ENCODE assay signal across 28 cellular contexts in genomic region chr13:36456577-36456976, GRCh38. TPM values are rescaled to one million over a fixed set of nuclear protein-coding genes. Genes with fewer than 3 reads are reported as not detected.
"Had no signal": no experiment of that assay in that cellular context is flagged by ENCODE, and none has a peak within 500 bp of the region (broad histone marks: within the 10 kb centered on the region; RNA-seq: fewer than 3 reads in every experiment).

No MANE protein-coding gene starts in this region.

- H3K4me3 Mint-ChIP-seq: activated naive CD4-positive, alpha-beta T cell treated with anti-CD3 and anti-CD28 coated beads for 36 hours; activated naive CD8-positive, alpha-beta T cell treated with anti-CD3 and anti-CD28 coated beads for 36 hours; activated T-helper 1 cell treated with anti-CD3 and anti-CD28 coated beads, Interleukin-12 subunit alpha, Interleukin-12 subunit beta, Interleukin-2, Interleukin-4 antibody, amounts not matched to agents 30 ng/mL and 10 ng/mL and 1 ng/mL, durations not matched to agents 14 hours and 24 hours and 36 hours; effector memory CD8-positive, alpha-beta T cell; memory B cell; naive thymus-derived CD4-positive, alpha-beta T cell; T-helper 2 cell treated with Interferon-gamma antibody and Interleukin-4, amounts not matched to agents 5 μg/mL and 100 μg/mL, for 36 hours had no signal

- H3K9me3 Mint-ChIP-seq: activated naive CD4-positive, alpha-beta T cell treated with anti-CD3 and anti-CD28 coated beads for 36 hours; activated naive CD8-positive, alpha-beta T cell treated with anti-CD3 and anti-CD28 coated beads for 36 hours; activated T-helper 1 cell treated with anti-CD3 and anti-CD28 coated beads, Interleukin-12 subunit alpha, Interleukin-12 subunit beta, Interleukin-2, Interleukin-4 antibody, amounts not matched to agents 30 ng/mL and 10 ng/mL and 1 ng/mL, durations not matched to agents 14 hours and 24 hours and 36 hours; effector memory CD8-positive, alpha-beta T cell; memory B cell; naive thymus-derived CD4-positive, alpha-beta T cell; T-helper 2 cell treated with Interferon-gamma antibody and Interleukin-4, amounts not matched to agents 5 μg/mL and 100 μg/mL, for 36 hours had no signal

- H3K27ac Mint-ChIP-seq: activated naive CD4-positive, alpha-beta T cell treated with anti-CD3 and anti-CD28 coated beads for 36 hours; activated naive CD8-positive, alpha-beta T cell treated with anti-CD3 and anti-CD28 coated beads for 36 hours; activated T-helper 1 cell treated with anti-CD3 and anti-CD28 coated beads, Interleukin-12 subunit alpha, Interleukin-12 subunit beta, Interleukin-2, Interleukin-4 antibody, amounts not matched to agents 30 ng/mL and 10 ng/mL and 1 ng/mL, durations not matched to agents 14 hours and 24 hours and 36 hours; effector memory CD8-positive, alpha-beta T cell; memory B cell; naive thymus-derived CD4-positive, alpha-beta T cell; T-helper 2 cell treated with Interferon-gamma antibody and Interleukin-4, amounts not matched to agents 5 μg/mL and 100 μg/mL, for 36 hours had no signal

- ATAC-seq: body of pancreas; effector memory CD8-positive, alpha-beta T cell; foreskin keratinocyte; heart left ventricle; naive thymus-derived CD4-positive, alpha-beta T cell; right cardiac atrium; upper lobe of right lung had no signal

- H3K4me1 ChIP-seq: adrenal gland, body of pancreas, foreskin keratinocyte, heart left ventricle, spleen, suprapubic skin, tibial artery, upper lobe of right lung had no signal

- H3K4me3 ChIP-seq: adrenal gland, body of pancreas, coronary artery, esophagus muscularis mucosa, heart left ventricle, spleen, suprapubic skin, tibial artery, upper lobe of right lung had no signal

- H3K36me3 Mint-ChIP-seq: activated naive CD8-positive, alpha-beta T cell treated with anti-CD3 and anti-CD28 coated beads for 36 hours; memory B cell; naive thymus-derived CD4-positive, alpha-beta T cell had no signal

- DNase-seq: activated CD4-positive, alpha-beta T cell treated with anti-CD3 and anti-CD28 coated beads for 4 hours; activated CD4-positive, alpha-beta T cell treated with anti-CD3 and anti-CD28 coated beads, Interleukin-2, amount 50 U/mL, for 48 hours; activated CD4-positive, CD25-positive, alpha-beta regulatory T cell; activated CD8-positive, alpha-beta memory T cell treated with anti-CD3 and anti-CD28 coated beads for 24 hours; activated effector memory CD4-positive, alpha-beta T cell treated with anti-CD3 and anti-CD28 coated beads, Interleukin-2, amount 50 U/mL, for 16 hours; activated naive CD4-positive, alpha-beta T cell treated with anti-CD3 and anti-CD28 coated beads for 36 hours; activated naive CD8-positive, alpha-beta T cell treated with anti-CD3 and anti-CD28 coated beads for 36 hours; adrenal gland; aorta; body of pancreas; effector memory CD8-positive, alpha-beta T cell; heart left ventricle; midbrain; naive thymus-derived CD4-positive, alpha-beta T cell; occipital lobe; right cardiac atrium; spleen; stimulated activated naive CD4-positive, alpha-beta T cell; tibial artery; upper lobe of right lung had no signal

- H3K27ac ChIP-seq: adrenal gland, body of pancreas, coronary artery, esophagus muscularis mucosa, foreskin keratinocyte, heart left ventricle, spleen, suprapubic skin, tibial artery, upper lobe of right lung had no signal

- H3K9me3 ChIP-seq: adrenal gland, body of pancreas, esophagus muscularis mucosa, heart left ventricle, spleen, suprapubic skin, tibial artery, upper lobe of right lung had no signal

- H3K36me3 ChIP-seq: adrenal gland, esophagus muscularis mucosa, heart left ventricle, spleen, suprapubic skin, tibial artery, upper lobe of right lung had no signal

- H3K27me3 Mint-ChIP-seq: effector memory CD8-positive, alpha-beta T cell had no signal

- H3K27me3 ChIP-seq: adrenal gland, body of pancreas, esophagus muscularis mucosa, heart left ventricle, spleen, suprapubic skin, tibial artery, upper lobe of right lung had no signal

RNA-seq across cellular contexts. Expression of gene CCNA1, which starts 24.3 kb away (rescaled TPM):
- total RNA-seq: body of pancreas, foreskin keratinocyte, lower leg skin, right cardiac atrium had no signal
- polyA plus RNA-seq: naive thymus-derived CD4-positive, alpha-beta T cell had no signal
